ENCODE assay signal across 11 cellular contexts in the genomic region with DNA sequence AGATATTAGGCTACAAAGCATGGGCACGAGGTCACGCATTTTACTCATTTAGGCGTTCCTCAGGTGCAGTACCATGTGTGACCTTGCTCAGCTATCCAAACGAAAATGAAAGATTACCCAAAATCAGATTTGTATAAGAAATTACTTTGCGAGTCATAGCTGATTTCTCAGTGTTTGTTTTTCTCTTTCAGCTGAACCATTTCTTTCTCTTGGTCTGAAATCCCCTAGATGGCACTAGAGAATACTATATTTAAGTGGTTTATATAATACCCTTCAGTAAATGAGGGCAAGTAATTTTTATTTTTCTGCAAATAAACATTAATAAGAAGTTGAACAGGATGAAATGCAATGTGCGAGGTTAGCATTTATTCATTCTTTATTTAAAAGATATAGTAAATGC.
A peak's percentile ranks its signal among the peaks of the same experiment; 100 is the strongest.
DNase-seq lines count a peak whose midpoint lies in the region; ATAC-seq and TF ChIP-seq lines count a peak whose summit lies in the region.
"Had no signal": no experiment of that assay in that cellular context is flagged by ENCODE, and none has a peak within 500 bp of the region (broad histone marks: within the 10 kb centered on the region; RNA-seq: fewer than 3 reads in every experiment).

No MANE protein-coding gene starts in this region.

- H2AFZ ChIP-seq in trophoblast cell (ENCODE audit: insufficient read depth, low read length, poor library complexity), result no peak overlapping the region

- no peak overlapping the region for H3K23ac ChIP-seq in trophoblast cell (ENCODE audit: low read length)

- no peak overlapping the region for H2BK12ac ChIP-seq in trophoblast cell (ENCODE audit: low read length)

- H3K27ac Mint-ChIP-seq in nephron, result no peak overlapping the region
- no peak overlapping the region for H3K27ac Mint-ChIP-seq in T-helper 2 cell treated with Interferon-gamma antibody and Interleukin-4, amounts not matched to agents 5 μg/mL and 100 μg/mL, for 36 hours
- H3K27ac Mint-ChIP-seq: activated naive CD4-positive, alpha-beta T cell treated with anti-CD3 and anti-CD28 coated beads, Interleukin-2, amount 10 ng/mL, durations not matched to agents 7 days and 5 days; stimulated activated memory B cell treated with anti-CD40 and anti-IgM and Interleukin-4, amounts not matched to agents 10 μg/mL and 1 μg/mL and 100 μg/mL, for 72 hours had no signal

- H3K27me3 Mint-ChIP-seq in nephron (ENCODE audit: low read depth), result no peaks in the 10 kb centered on the region
- no peaks in the 10 kb centered on the region for H3K27me3 Mint-ChIP-seq in T-helper 2 cell treated with Interferon-gamma antibody and Interleukin-4, amounts not matched to agents 5 μg/mL and 100 μg/mL, for 36 hours (ENCODE audit: low read depth)
- H3K27me3 Mint-ChIP-seq: activated naive CD4-positive, alpha-beta T cell treated with anti-CD3 and anti-CD28 coated beads, Interleukin-2, amount 10 ng/mL, durations not matched to agents 7 days and 5 days; stimulated activated memory B cell treated with anti-CD40 and anti-IgM and Interleukin-4, amounts not matched to agents 10 μg/mL and 1 μg/mL and 100 μg/mL, for 72 hours had no signal

- H3K36me3 ChIP-seq in body of pancreas (replicated peaks in 1 of 2; ENCODE audit: insufficient read depth in 1 of 2, low read depth in 2 of 2) (no peaks in the 10 kb centered on the region), trophoblast cell (ENCODE audit: control insufficient read depth in 1 of 2, insufficient read depth in 2 of 2, low read length in 2 of 2) (no peaks in the 10 kb centered on the region), prostate gland (no peaks in the 10 kb centered on the region)
- H3K36me3 ChIP-seq: sigmoid colon had no signal

- DNase-seq in EH (ENCODE audit: low read depth) (peak; percentile 44), NCI-H2081 (lab: John Stamatoyannopoulos, UW) (peak; percentile 21 to 52), body of pancreas (no peak), trophoblast cell (no peak), prostate gland (ENCODE audit: low spot score) (no peak), middle frontal gyrus (ENCODE audit: extremely low spot score, low spot score) (no peak)
- no peak for DNase-seq in T-helper 2 cell treated with Interferon-gamma antibody and Interleukin-4, amounts not matched to agents 5 μg/mL and 100 μg/mL, for 36 hours (ENCODE audit: low spot score)
- DNase-seq: activated naive CD4-positive, alpha-beta T cell treated with anti-CD3 and anti-CD28 coated beads, Interleukin-2, amount 10 ng/mL, durations not matched to agents 7 days and 5 days; sigmoid colon had no signal

- no peak overlapping the region for H3K27ac ChIP-seq in body of pancreas
- H3K27ac ChIP-seq in trophoblast cell (ENCODE audit: low read depth, low read length), result no peak overlapping the region
- H3K27ac ChIP-seq in prostate gland, result no peak overlapping the region
- H3K27ac ChIP-seq: sigmoid colon had no signal

- ATAC-seq in body of pancreas, result no peak
- ATAC-seq: stimulated activated memory B cell treated with anti-CD40 and anti-IgM and Interleukin-4, amounts not matched to agents 10 μg/mL and 1 μg/mL and 100 μg/mL, for 72 hours had no signal

- peak in 5 of 7 experiments; percentile 7 to 46 (median 21) for TF ChIP-seq CTCF in body of pancreas (IDR thresholded peaks at IDR 0.05)
- peak; percentile 34 to 42 (median 41) for TF ChIP-seq CTCF in nephron (IDR thresholded peaks at IDR 0.05; ENCODE audit: unreplicated experiment in 3 of 3)
- TF ChIP-seq CTCF in prostate gland (IDR thresholded peaks at IDR 0.05), result peak in 2 of 4 experiments; percentile 33 to 37

- no peaks in the 10 kb centered on the region for H3K27me3 ChIP-seq in body of pancreas
- no peaks in the 10 kb centered on the region for H3K27me3 ChIP-seq in trophoblast cell (ENCODE audit: insufficient read depth, low read length)
- no peaks in the 10 kb centered on the region for H3K27me3 ChIP-seq in prostate gland (replicated peaks; ENCODE audit: insufficient read depth)
- H3K27me3 ChIP-seq: sigmoid colon had no signal

- H3K4me2 ChIP-seq in trophoblast cell (ENCODE audit: low read length), result no peak overlapping the region

- no peaks in the 10 kb centered on the region for H3K4me1 ChIP-seq in body of pancreas
- no peaks in the 10 kb centered on the region for H3K4me1 ChIP-seq in trophoblast cell (ENCODE audit: control insufficient read depth in 1 of 2, insufficient read depth in 2 of 2, low read length in 2 of 2)
- no peaks in the 10 kb centered on the region for H3K4me1 ChIP-seq in prostate gland (replicated peaks)

- no peak overlapping the region for H4K12ac ChIP-seq in trophoblast cell (ENCODE audit: low read depth, low read length)

- no peak overlapping the region for H3K14ac ChIP-seq in trophoblast cell (ENCODE audit: low read length)

- H3K9me3 Mint-ChIP-seq in nephron, result no peaks in the 10 kb centered on the region
- no peaks in the 10 kb centered on the region for H3K9me3 Mint-ChIP-seq in T-helper 2 cell treated with Interferon-gamma antibody and Interleukin-4, amounts not matched to agents 5 μg/mL and 100 μg/mL, for 36 hours
- H3K9me3 Mint-ChIP-seq: stimulated activated memory B cell treated with anti-CD40 and anti-IgM and Interleukin-4, amounts not matched to agents 10 μg/mL and 1 μg/mL and 100 μg/mL, for 72 hours had no signal

- no peaks in the 10 kb centered on the region for H3K36me3 Mint-ChIP-seq in nephron (ENCODE audit: low read depth)
- no peaks in the 10 kb centered on the region for H3K36me3 Mint-ChIP-seq in T-helper 2 cell treated with Interferon-gamma antibody and Interleukin-4, amounts not matched to agents 5 μg/mL and 100 μg/mL, for 36 hours (ENCODE audit: low read depth)
- H3K36me3 Mint-ChIP-seq: activated naive CD4-positive, alpha-beta T cell treated with anti-CD3 and anti-CD28 coated beads, Interleukin-2, amount 10 ng/mL, durations not matched to agents 7 days and 5 days; stimulated activated memory B cell treated with anti-CD40 and anti-IgM and Interleukin-4, amounts not matched to agents 10 μg/mL and 1 μg/mL and 100 μg/mL, for 72 hours had no signal

- no peak overlapping the region for H2AK5ac ChIP-seq in trophoblast cell (ENCODE audit: low read length)

- no peak overlapping the region for H3K18ac ChIP-seq in trophoblast cell (ENCODE audit: low read length)

- intact Hi-C loops in body of pancreas (cut with DNase I) (no loop called here), prostate gland (cut with DNase I) (no loop called here)

- H3K4me3 Mint-ChIP-seq in nephron, result no peak overlapping the region
- H3K4me3 Mint-ChIP-seq in T-helper 2 cell treated with Interferon-gamma antibody and Interleukin-4, amounts not matched to agents 5 μg/mL and 100 μg/mL, for 36 hours, result no peak overlapping the region
- H3K4me3 Mint-ChIP-seq: activated naive CD4-positive, alpha-beta T cell treated with anti-CD3 and anti-CD28 coated beads, Interleukin-2, amount 10 ng/mL, durations not matched to agents 7 days and 5 days; stimulated activated memory B cell treated with anti-CD40 and anti-IgM and Interleukin-4, amounts not matched to agents 10 μg/mL and 1 μg/mL and 100 μg/mL, for 72 hours had no signal

- H3K9ac ChIP-seq in trophoblast cell (ENCODE audit: low read length), result no peak overlapping the region

- no peak overlapping the region for H4K91ac ChIP-seq in trophoblast cell (ENCODE audit: low read depth, low read length)

- no peaks in the 10 kb centered on the region for H3K79me1 ChIP-seq in trophoblast cell (ENCODE audit: low read length)

- peaks cover 21% of the 10 kb centered on the region for H3K4me1 Mint-ChIP-seq in nephron
- no peaks in the 10 kb centered on the region for H3K4me1 Mint-ChIP-seq in T-helper 2 cell treated with Interferon-gamma antibody and Interleukin-4, amounts not matched to agents 5 μg/mL and 100 μg/mL, for 36 hours (ENCODE audit: low read depth)
- H3K4me1 Mint-ChIP-seq: activated naive CD4-positive, alpha-beta T cell treated with anti-CD3 and anti-CD28 coated beads, Interleukin-2, amount 10 ng/mL, durations not matched to agents 7 days and 5 days; stimulated activated memory B cell treated with anti-CD40 and anti-IgM and Interleukin-4, amounts not matched to agents 10 μg/mL and 1 μg/mL and 100 μg/mL, for 72 hours had no signal

- H3K4me3 ChIP-seq in body of pancreas, result no peak overlapping the region
- H3K4me3 ChIP-seq in trophoblast cell (ENCODE audit: low read depth, low read length), result no peak overlapping the region
- H3K4me3 ChIP-seq in prostate gland, result no peak overlapping the region
- H3K4me3 ChIP-seq: sigmoid colon had no signal

- TF ChIP-seq POLR2A in body of pancreas (IDR thresholded peaks at IDR 0.05) (no peak), prostate gland (IDR thresholded peaks at IDR 0.05) (no peak)

- H3K9me3 ChIP-seq in body of pancreas (no peaks in the 10 kb centered on the region), trophoblast cell (ENCODE audit: insufficient read depth, low read depth, low read length) (no peaks in the 10 kb centered on the region), prostate gland (no peaks in the 10 kb centered on the region)
- H3K9me3 ChIP-seq: sigmoid colon had no signal

- no peak overlapping the region for H2BK120ac ChIP-seq in trophoblast cell (ENCODE audit: insufficient read depth, low read length, poor library complexity)

- no peak overlapping the region for H3K4ac ChIP-seq in trophoblast cell (ENCODE audit: low read depth, low read length)

- H4K8ac ChIP-seq in trophoblast cell (ENCODE audit: low read depth, low read length), result no peak overlapping the region

- WGBS in body of pancreas, 2 donors, result 11 to 18% methylated on average over 6 of the region's 6 CpGs
- WGBS in trophoblast cell (ENCODE audit: extremely low coverage, insufficient coverage, insufficient read length), result no CpG with 5 or more reads among the region's 6 CpGs
- 39% methylated on average over 6 of the region's 6 CpGs for WGBS in prostate gland

- H2BK5ac ChIP-seq in trophoblast cell (ENCODE audit: low read depth, low read length, poor library complexity), result no peak overlapping the region

- H3K79me2 ChIP-seq in trophoblast cell (ENCODE audit: control insufficient read depth, insufficient read depth, low read length, poor library complexity), result no peaks in the 10 kb centered on the region

Comparison
In these comparisons a context has a peak if more than half of its experiments do, and no peak if none do; other contexts are left out.
1. DNase-seq: peak in EH (single experiment) and NCI-H2081 (2 of 2); none in body of pancreas (0 of 4), trophoblast cell (0 of 2), prostate gland (single experiment), T-helper 2 cell treated with Interferon-gamma antibody and Interleukin-4, amounts not matched to agents 5 μg/mL and 100 μg/mL, for 36 hours (single experiment) and middle frontal gyrus (single experiment).